8 cellular contexts compared by ENCODE assay signal in genomic region chr3:69306239-69307185, GRCh38.
DNase-seq lines count a peak whose midpoint lies in the region; TF ChIP-seq lines count a peak whose summit lies in the region.

No MANE protein-coding gene starts in this region.

- H3K36me3 ChIP-seq in H7 (replicated peaks; ENCODE audit: control insufficient read depth, insufficient read depth, low read length) = no peaks in the 10 kb centered on the region
- no peaks in the 10 kb centered on the region for H3K36me3 ChIP-seq in Loucy (ENCODE audit: insufficient read depth, low read length)
- H3K36me3 ChIP-seq in left ventricle myocardium inferior = no peaks in the 10 kb centered on the region

- H3K27me3 Mint-ChIP-seq in T-helper 1 cell treated with Interleukin-12 subunit alpha and Interleukin-12 subunit beta and Interleukin-4 antibody, amounts not matched to agents 30 μg/mL and 1 μg/mL, for 36 hours (ENCODE audit: low read depth) = no peaks in the 10 kb centered on the region

- H4K20me1 ChIP-seq in Loucy (ENCODE audit: insufficient read depth, low read length, poor library complexity, severe bottlenecking) = no peaks in the 10 kb centered on the region

- peak overlapping the region; percentile 62 for H3K27ac ChIP-seq in left ventricle myocardium inferior (replicated peaks)

- H3K4me1 ChIP-seq in Loucy (ENCODE audit: insufficient read depth, low read length, poor library complexity, severe bottlenecking) = no peaks in the 10 kb centered on the region
- peaks cover 8% of the 10 kb centered on the region for H3K4me1 ChIP-seq in left ventricle myocardium inferior

- H3K4me3 ChIP-seq in H7 (ENCODE audit: insufficient read depth, low read depth, low read length) = no peak overlapping the region
- H3K4me3 ChIP-seq in Loucy (ENCODE audit: low read length, poor library complexity, severe bottlenecking) = peak overlapping the region; percentile 41
- H3K4me3 ChIP-seq in left ventricle myocardium inferior = no peak overlapping the region
- H3K4me3 ChIP-seq in retinal pigment epithelial cell (ENCODE audit: low read length) = no peak overlapping the region

- H3F3A ChIP-seq in Loucy (ENCODE audit: low read depth) = no peaks in the 10 kb centered on the region

- intact Hi-C loops in left ventricle myocardium inferior (cut with micrococcal nuclease) = loop anchor here (5.0 kb wide), 1 partner anchor 144 kb away; no protein-coding TSS in a partner anchor

- H2AFZ ChIP-seq in Loucy (ENCODE audit: low read length) = peak overlapping the region; percentile 97

- peak overlapping the region; percentile 31 for H3K4me3 Mint-ChIP-seq in T-helper 1 cell treated with Interleukin-12 subunit alpha and Interleukin-12 subunit beta and Interleukin-4 antibody, amounts not matched to agents 30 μg/mL and 1 μg/mL, for 36 hours

- H3K79me2 ChIP-seq in Loucy (ENCODE audit: insufficient read depth, low read length) = no peaks in the 10 kb centered on the region

- H3K27me3 ChIP-seq in H7 (ENCODE audit: control insufficient read depth, insufficient read depth, low read length) = no peaks in the 10 kb centered on the region
- no peaks in the 10 kb centered on the region for H3K27me3 ChIP-seq in Loucy (ENCODE audit: insufficient read depth, low read length, poor library complexity, severe bottlenecking)
- no peaks in the 10 kb centered on the region for H3K27me3 ChIP-seq in left ventricle myocardium inferior (ENCODE audit: low read depth)

- peak overlapping the region; percentile 74 for H3K27ac Mint-ChIP-seq in T-helper 1 cell treated with Interleukin-12 subunit alpha and Interleukin-12 subunit beta and Interleukin-4 antibody, amounts not matched to agents 30 μg/mL and 1 μg/mL, for 36 hours

- H3K9me3 Mint-ChIP-seq in T-helper 1 cell treated with Interleukin-12 subunit alpha and Interleukin-12 subunit beta and Interleukin-4 antibody, amounts not matched to agents 30 μg/mL and 1 μg/mL, for 36 hours = no peaks in the 10 kb centered on the region

- DNase-seq in H7 (peak; percentile 64), amygdala (lab: John Stamatoyannopoulos, UW) (peak in 47 of 56 donors; percentile 9 to 77 (median 38)), left ventricle myocardium inferior (peak; percentile 48), retinal pigment epithelial cell (ENCODE audit: low read depth) (peak; percentile 44), DMS79 treated with DMSO at 0.1 percent for 48 hours (lab: John Stamatoyannopoulos, UW) (no peak)

- no peaks in the 10 kb centered on the region for H3K9me2 ChIP-seq in Loucy (replicated peaks; ENCODE audit: low read depth, low read length)

- TF ChIP-seq CTCF in GM12872 (IDR thresholded peaks at IDR 0.05; ENCODE audit: insufficient read depth, low read depth, low read length) (peak; percentile 94), Loucy (conservative IDR thresholded peaks at IDR 0.05; ENCODE audit: low read length) (peak; percentile 93), left ventricle myocardium inferior (IDR thresholded peaks at IDR 0.05; ENCODE audit: borderline replicate concordance) (peak; percentile 95), retinal pigment epithelial cell (conservative IDR thresholded peaks at IDR 0.05; ENCODE audit: low read depth, low read length) (peak; percentile 96)

- peaks cover 17% of the 10 kb centered on the region for H3K4me1 Mint-ChIP-seq in T-helper 1 cell treated with Interleukin-12 subunit alpha and Interleukin-12 subunit beta and Interleukin-4 antibody, amounts not matched to agents 30 μg/mL and 1 μg/mL, for 36 hours (ENCODE audit: low read depth)

- no peaks in the 10 kb centered on the region for H3K36me3 Mint-ChIP-seq in T-helper 1 cell treated with Interleukin-12 subunit alpha and Interleukin-12 subunit beta and Interleukin-4 antibody, amounts not matched to agents 30 μg/mL and 1 μg/mL, for 36 hours (ENCODE audit: low read depth)

- H3K9me3 ChIP-seq in Loucy (ENCODE audit: insufficient read depth, low read depth, low read length) (no peaks in the 10 kb centered on the region), left ventricle myocardium inferior (replicated peaks) (no peaks in the 10 kb centered on the region)

- H3K9ac ChIP-seq in Loucy (ENCODE audit: low read depth, low read length, poor library complexity, severe bottlenecking) = peak overlapping the region; percentile 45

- H3K4me2 ChIP-seq in Loucy (ENCODE audit: low read depth, low read length, poor library complexity, severe bottlenecking) = peak overlapping the region; percentile 60
